In the genomic region with DNA sequence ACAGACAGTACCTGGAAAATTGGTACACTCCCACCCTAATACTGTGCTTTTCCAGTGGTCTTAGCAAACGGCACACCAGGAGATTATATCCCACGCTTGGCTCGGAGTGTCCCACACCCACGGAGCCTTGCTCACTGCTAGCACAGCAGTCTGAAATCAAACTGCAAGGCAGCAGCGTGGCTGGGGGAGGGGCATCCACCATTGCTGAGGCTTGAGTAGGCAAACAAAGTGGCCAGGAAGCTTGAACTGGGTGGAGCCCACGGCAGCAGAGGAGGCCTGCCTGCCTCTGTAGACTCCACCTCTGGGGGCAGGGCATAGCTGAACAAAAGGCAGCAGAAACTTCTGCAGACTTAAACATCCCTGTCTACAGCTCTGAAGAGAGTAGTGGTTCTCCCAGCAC, we compare ENCODE assay signal across 8 cellular contexts. TPM values are rescaled to one million over a fixed set of nuclear protein-coding genes. Genes with fewer than 3 reads are reported as not detected.
"Had no signal": no experiment of that assay in that cellular context is flagged by ENCODE, and none has a peak within 500 bp of the region (broad histone marks: within the 10 kb centered on the region; RNA-seq: fewer than 3 reads in every experiment).

No MANE protein-coding gene starts in this region.

RNA-seq across cellular contexts. Expression of a gene that starts 56.1 kb away (rescaled TPM):
- total RNA-seq: LHCN-M2; Peyer's patch; Right ventricle myocardium inferior; SJCRH30; SK-MEL-5; T-cell; T-helper 1 cell treated with Interleukin-12 subunit alpha and Interleukin-12 subunit beta and Interleukin-4 antibody, amounts not matched to agents 30 ng/mL and 1 ng/mL, for 36 hours; T-helper 17 cell had no signal
